12 cellular contexts compared by ENCODE assay signal in genomic region chr22:41598081-41598480, GRCh38. TPM values are rescaled to one million over a fixed set of nuclear protein-coding genes. Genes with fewer than 3 reads are reported as not detected.
A peak's percentile ranks its signal among the peaks of the same experiment; 100 is the strongest.
DNase-seq lines count a peak whose midpoint lies in the region; ATAC-seq and TF ChIP-seq lines count a peak whose summit lies in the region.
"Had no signal": no experiment of that assay in that cellular context is flagged by ENCODE, and none has a peak within 500 bp of the region (broad histone marks: within the 10 kb centered on the region; RNA-seq: fewer than 3 reads in every experiment).

No MANE protein-coding gene starts in this region.

- H3K4me1 ChIP-seq in right atrium auricular region (peaks cover 0 to 13% of the 10 kb centered on the region in 2 donors), suprapubic skin (peaks cover 19% of the 10 kb centered on the region)
- H3K4me1 ChIP-seq: HAP-1 had no signal

- 81% methylated on average over 5 of the region's 5 CpGs for WGBS in suprapubic skin

- H3K4me3 ChIP-seq in right atrium auricular region (no peak overlapping the region), suprapubic skin (no peak overlapping the region)
- H3K4me3 ChIP-seq: body of pancreas, HAP-1 had no signal

- peaks cover 10 to 17% of the 10 kb centered on the region in 2 donors for H3K36me3 Mint-ChIP-seq in activated naive CD4-positive, alpha-beta T cell treated with anti-CD3 and anti-CD28 coated beads, Interleukin-2, amount 50 U/mL, for 72 hours

- H3K27me3 ChIP-seq in right atrium auricular region (no peaks in the 10 kb centered on the region), suprapubic skin (no peaks in the 10 kb centered on the region)
- H3K27me3 ChIP-seq: body of pancreas had no signal

- no peak for TF ChIP-seq POLR2A in suprapubic skin (IDR thresholded peaks at IDR 0.05)

- peaks cover 31% of the 10 kb centered on the region for H3K36me3 ChIP-seq in right atrium auricular region
- peaks cover 32% of the 10 kb centered on the region for H3K36me3 ChIP-seq in suprapubic skin

- DNase-seq in HPDE6-E6E7 (ENCODE audit: extremely low spot score) (peak; percentile 84), astrocyte of the hippocampus (ENCODE audit: low read depth, low spot score) (peak; percentile 84), right atrium auricular region (ENCODE audit: low spot score) (no peak), suprapubic skin (ENCODE audit: low spot score in 2 of 2) (no peak), cerebellar nuclear complex (lab: John Stamatoyannopoulos, UW) (no peak)
- no peak for DNase-seq in activated naive CD4-positive, alpha-beta T cell treated with anti-CD3 and anti-CD28 coated beads, Interleukin-2, amount 50 U/mL, for 72 hours (ENCODE audit: low spot score in 2 of 2)
- DNase-seq: activated CD8-positive, alpha-beta memory T cell treated with anti-CD3 and anti-CD28 coated beads, Interleukin-2, amount 50 U/mL, for 4 hours; body of pancreas; GDM1; NCI-H1105 had no signal

- TF ChIP-seq EP300 in suprapubic skin (IDR thresholded peaks at IDR 0.05) = no peak

- H3K9me3 Mint-ChIP-seq in activated naive CD4-positive, alpha-beta T cell treated with anti-CD3 and anti-CD28 coated beads, Interleukin-2, amount 50 U/mL, for 72 hours = no peaks in the 10 kb centered on the region

- TF ChIP-seq CTCF in right atrium auricular region (IDR thresholded peaks at IDR 0.05) (no peak), suprapubic skin (IDR thresholded peaks at IDR 0.05) (no peak)

- no peak overlapping the region for H3K27ac Mint-ChIP-seq in activated naive CD4-positive, alpha-beta T cell treated with anti-CD3 and anti-CD28 coated beads, Interleukin-2, amount 50 U/mL, for 72 hours

- H3K9me3 ChIP-seq in right atrium auricular region (no peaks in the 10 kb centered on the region), suprapubic skin (no peaks in the 10 kb centered on the region)
- H3K9me3 ChIP-seq: body of pancreas, HAP-1 had no signal

- no peak for ATAC-seq in activated naive CD4-positive, alpha-beta T cell treated with anti-CD3 and anti-CD28 coated beads, Interleukin-2, amount 50 U/mL, for 72 hours
- no peak for ATAC-seq in HG02840 (IDR thresholded peaks at IDR 0.05; ENCODE audit: low FRiP score, unreplicated experiment)

- peak overlapping the region; percentile 4 to 67 for H3K27ac ChIP-seq in right atrium auricular region
- peak overlapping the region; percentile 15 for H3K27ac ChIP-seq in suprapubic skin

RNA-seq across cellular contexts. Expression of gene PMM1, which starts 8.4 kb away (rescaled TPM):
- total RNA-seq in right atrium auricular region = 10 to 100 TPM; 17.3 TPM
- total RNA-seq in suprapubic skin = 10 to 100 TPM; 35.7 to 48.5 (median 40.8) TPM
- total RNA-seq in activated naive CD4-positive, alpha-beta T cell treated with anti-CD3 and anti-CD28 coated beads, Interleukin-2, amount 50 U/mL, for 72 hours = 10 to 100 TPM; 43.4 to 49.9 TPM

RNA-seq across cellular contexts. Expression of gene DESI1, which starts 22.8 kb away (rescaled TPM):
- total RNA-seq in right atrium auricular region (10 to 100 TPM; 62.3 to 65.8 TPM), suprapubic skin (10 to 100 TPM; 25.6 to 32.9 (median 27.9) TPM)
- total RNA-seq in activated naive CD4-positive, alpha-beta T cell treated with anti-CD3 and anti-CD28 coated beads, Interleukin-2, amount 50 U/mL, for 72 hours = 10 to 100 TPM; 18.3 to 44.8 TPM

RNA-seq across cellular contexts. Expression of gene XRCC6, which starts 23.0 kb away (rescaled TPM):
- 100 to 1,000 TPM; 161 to 174 TPM for total RNA-seq in right atrium auricular region
- 100 to 1,000 TPM; 131 to 194 (median 182) TPM for total RNA-seq in suprapubic skin
- total RNA-seq in activated naive CD4-positive, alpha-beta T cell treated with anti-CD3 and anti-CD28 coated beads, Interleukin-2, amount 50 U/mL, for 72 hours = 100 to 1,000 TPM; 283 to 423 TPM

RNA-seq across cellular contexts. Expression of gene CSDC2, which starts 37.3 kb away (rescaled TPM):
- 100 to 1,000 TPM; 257 to 324 TPM for total RNA-seq in right atrium auricular region
- total RNA-seq in suprapubic skin = 1 to 10 TPM in 2 of 4 donors, under 1 TPM in 2; 0.40 to 2.6 (median 0.82) TPM
- total RNA-seq in activated naive CD4-positive, alpha-beta T cell treated with anti-CD3 and anti-CD28 coated beads, Interleukin-2, amount 50 U/mL, for 72 hours = not detected

RNA-seq across cellular contexts. Expression of gene POLR3H, which starts 53.8 kb away (rescaled TPM):
- total RNA-seq in right atrium auricular region = 10 to 100 TPM; 11.4 to 12.0 TPM
- 10 to 100 TPM; 18.5 to 32.7 (median 23.5) TPM for total RNA-seq in suprapubic skin
- total RNA-seq in activated naive CD4-positive, alpha-beta T cell treated with anti-CD3 and anti-CD28 coated beads, Interleukin-2, amount 50 U/mL, for 72 hours = 10 to 100 TPM; 11.2 to 32.7 TPM

Comparison
In these comparisons a context has a peak if more than half of its experiments do, and no peak if none do; other contexts are left out.
1. DNase-seq: peak in HPDE6-E6E7 (single experiment) and astrocyte of the hippocampus (single experiment); none in right atrium auricular region (single experiment), suprapubic skin (0 of 2), activated naive CD4-positive, alpha-beta T cell treated with anti-CD3 and anti-CD28 coated beads, Interleukin-2, amount 50 U/mL, for 72 hours (0 of 2) and cerebellar nuclear complex (0 of 2).